Comparison of ENCODE assay signal across 16 cellular contexts in the genomic region with DNA sequence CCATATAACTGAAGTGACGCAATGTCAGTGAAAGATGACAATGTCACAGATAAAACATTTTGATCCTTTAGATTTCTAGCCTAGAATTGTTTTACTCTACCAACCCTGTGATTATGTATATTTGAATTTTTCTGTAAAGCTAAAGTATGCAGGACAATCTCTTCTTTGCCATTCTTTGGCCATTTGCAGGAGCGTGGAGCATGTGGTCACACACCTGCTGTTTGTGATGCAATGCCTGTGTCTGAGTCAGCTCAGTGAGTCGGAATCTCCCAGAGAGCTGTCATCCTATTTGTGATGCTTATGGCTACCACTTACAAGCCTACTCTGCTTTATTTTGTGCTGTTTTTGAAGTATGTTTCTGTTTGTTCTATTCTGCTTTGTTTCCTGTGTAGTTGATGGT.
A peak's percentile ranks its signal among the peaks of the same experiment; 100 is the strongest.
DNase-seq lines count a peak whose midpoint lies in the region; ATAC-seq and TF ChIP-seq lines count a peak whose summit lies in the region.
"Had no signal": no experiment of that assay in that cellular context is flagged by ENCODE, and none has a peak within 500 bp of the region (broad histone marks: within the 10 kb centered on the region; RNA-seq: fewer than 3 reads in every experiment).

No MANE protein-coding gene starts in this region.

- no peaks in the 10 kb centered on the region for H4K20me1 ChIP-seq in GM23338 (replicated peaks; ENCODE audit: insufficient read depth)

- H3K4me3 ChIP-seq in GM23338 (no peak overlapping the region), astrocyte of the spinal cord (ENCODE audit: low read depth, low read length) (no peak overlapping the region)
- H3K4me3 ChIP-seq: upper lobe of right lung had no signal

- DNase-seq in GM23338 (ENCODE audit: low spot score) (no peak), LHCN-M2 (ENCODE audit: low read depth) (peak; percentile 9), astrocyte of the spinal cord (ENCODE audit: low read depth, low spot score) (peak; percentile 36), kidney tubule cell (ENCODE audit: low spot score) (peak; percentile 56), kidney glomerular epithelial cell (lab: John Stamatoyannopoulos, UW) (no peak), T-helper 17 cell (no peak)
- DNase-seq: BE2C; DND-41; naive thymus-derived CD4-positive, alpha-beta T cell; NCI-H1436 treated with DMSO at 0.1 percent for 48 hours; NCI-H524 treated with DMSO at 0.1 percent for 48 hours; stimulated activated CD4-positive, alpha-beta T cell treated with anti-CD3 and anti-CD28 coated beads, Interleukin-4, amount 100 ng/mL, for 1 hour; upper lobe of right lung had no signal

- peak overlapping the region; percentile 74; the same call in 1 of the 2 replicates for H2AFZ ChIP-seq in GM23338

- no peaks in the 10 kb centered on the region for H3K36me3 Mint-ChIP-seq in GM23338 (ENCODE audit: low read depth)
- H3K36me3 Mint-ChIP-seq in T-helper 17 cell (ENCODE audit: low read depth), result no peaks in the 10 kb centered on the region
- H3K36me3 Mint-ChIP-seq: naive thymus-derived CD4-positive, alpha-beta T cell had no signal

- in situ Hi-C loops in astrocyte of the spinal cord (cut with HindIII; ENCODE audit: low sequenced_read_pairs), result no loop called here

- no peaks in the 10 kb centered on the region for H3K9me3 ChIP-seq in T-helper 17 cell (ENCODE audit: control insufficient read depth, low read length, poor library complexity, severe bottlenecking)
- H3K9me3 ChIP-seq: BE2C, upper lobe of right lung had no signal

- H3K4me3 Mint-ChIP-seq in GM23338, result no peak overlapping the region
- no peak overlapping the region for H3K4me3 Mint-ChIP-seq in T-helper 17 cell
- H3K4me3 Mint-ChIP-seq: naive thymus-derived CD4-positive, alpha-beta T cell had no signal

- H3K27me3 Mint-ChIP-seq in GM23338 (ENCODE audit: insufficient read depth, low read depth, poor library complexity), result no peaks in the 10 kb centered on the region
- no peaks in the 10 kb centered on the region for H3K27me3 Mint-ChIP-seq in T-helper 17 cell

- H3K79me2 ChIP-seq in GM23338 (replicated peaks; ENCODE audit: insufficient read depth), result no peaks in the 10 kb centered on the region

- no peak overlapping the region; the same call in 1 of the 2 replicates for H3K27ac Mint-ChIP-seq in GM23338
- H3K27ac Mint-ChIP-seq in T-helper 17 cell, result no peak overlapping the region
- H3K27ac Mint-ChIP-seq: naive thymus-derived CD4-positive, alpha-beta T cell had no signal

- peaks cover 4% of the 10 kb centered on the region; the same call in 1 of the 2 replicates for H3K9me2 ChIP-seq in GM23338 (ENCODE audit: insufficient read depth)

- no peaks in the 10 kb centered on the region for H3K36me3 ChIP-seq in GM23338 (ENCODE audit: insufficient read depth)
- H3K36me3 ChIP-seq: BE2C, upper lobe of right lung had no signal

- H3K4me1 Mint-ChIP-seq in GM23338, result peaks cover 10% of the 10 kb centered on the region
- H3K4me1 Mint-ChIP-seq in T-helper 17 cell, result no peaks in the 10 kb centered on the region
- H3K4me1 Mint-ChIP-seq: naive thymus-derived CD4-positive, alpha-beta T cell had no signal

- no peaks in the 10 kb centered on the region for H3F3A ChIP-seq in GM23338 (replicated peaks; ENCODE audit: low read depth)

- TF ChIP-seq CTCF in GM23338 (conservative IDR thresholded peaks at IDR 0.05; ENCODE audit: low read depth in 2 of 2) (no peak), astrocyte of the spinal cord (IDR thresholded peaks at IDR 0.05; ENCODE audit: low read depth, low read length) (no peak)

- no peaks in the 10 kb centered on the region for H3K9me3 Mint-ChIP-seq in GM23338

- H3K27ac ChIP-seq in GM23338 (ENCODE audit: low read depth), result no peak overlapping the region
- H3K27ac ChIP-seq: upper lobe of right lung had no signal

- no peaks in the 10 kb centered on the region for H3K27me3 ChIP-seq in GM23338 (ENCODE audit: insufficient read depth)
- H3K27me3 ChIP-seq: BE2C, upper lobe of right lung had no signal

- H3K4me1 ChIP-seq in GM23338 (ENCODE audit: insufficient read depth), result no peaks in the 10 kb centered on the region
- H3K4me1 ChIP-seq: BE2C, upper lobe of right lung had no signal

- peak; percentile 47 for ATAC-seq in GM23338
- no peak for ATAC-seq in HG02678 (IDR thresholded peaks at IDR 0.05; ENCODE audit: unreplicated experiment)
- ATAC-seq in T-helper 17 cell, result no peak
- ATAC-seq: left lobe of liver; naive thymus-derived CD4-positive, alpha-beta T cell; Right ventricle myocardium inferior; upper lobe of right lung had no signal

- H3K4me2 ChIP-seq in GM23338, result no peak overlapping the region

TF ChIP-seq in GM23338, 12 proteins besides CTCF, POLR2A, EP300 and RAD21:
- TF ChIP-seq NANOG (IDR thresholded peaks at IDR 0.05; ENCODE audit: borderline replicate concordance) (no peak), STAT1 (IDR thresholded peaks at IDR 0.05; ENCODE audit: unreplicated experiment) (no peak), EZH2phosphoT487 (IDR thresholded peaks at IDR 0.05; ENCODE audit: unreplicated experiment) (no peak), ZNF331 (CRISPR knock-in tag; IDR thresholded peaks at IDR 0.05; ENCODE audit: low read depth) (no peak), ZNF114 (CRISPR knock-in tag; IDR thresholded peaks at IDR 0.05) (no peak)
- TF ChIP-seq, protein P1, sequence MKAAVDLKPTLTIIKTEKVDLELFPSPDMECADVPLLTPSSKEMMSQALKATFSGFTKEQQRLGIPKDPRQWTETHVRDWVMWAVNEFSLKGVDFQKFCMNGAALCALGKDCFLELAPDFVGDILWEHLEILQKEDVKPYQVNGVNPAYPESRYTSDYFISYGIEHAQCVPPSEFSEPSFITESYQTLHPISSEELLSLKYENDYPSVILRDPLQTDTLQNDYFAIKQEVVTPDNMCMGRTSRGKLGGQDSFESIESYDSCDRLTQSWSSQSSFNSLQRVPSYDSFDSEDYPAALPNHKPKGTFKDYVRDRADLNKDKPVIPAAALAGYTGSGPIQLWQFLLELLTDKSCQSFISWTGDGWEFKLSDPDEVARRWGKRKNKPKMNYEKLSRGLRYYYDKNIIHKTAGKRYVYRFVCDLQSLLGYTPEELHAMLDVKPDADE (IDR thresholded peaks at IDR 0.05), result no peak

Comparison
In these comparisons a context has a peak if more than half of its experiments do, and no peak if none do; other contexts are left out.
1. DNase-seq: peak in LHCN-M2 (single experiment), astrocyte of the spinal cord (single experiment) and kidney tubule cell (single experiment); none in GM23338 (single experiment), kidney glomerular epithelial cell (single experiment) and T-helper 17 cell (0 of 3).